1 cellular context compared by ENCODE assay signal in genomic region chr2:53785378-53785777, GRCh38.
TF ChIP-seq lines count a peak whose summit lies in the region.

No MANE protein-coding gene starts in this region.

TF ChIP-seq in IMR-90, 13 proteins besides CTCF, POLR2A, EP300 and RAD21 (continued from another document):
- TF ChIP-seq MAFK (IDR thresholded peaks at IDR 0.05; ENCODE audit: low read depth, low read length) (no peak), CEBPB (IDR thresholded peaks at IDR 0.05; ENCODE audit: low read depth, low read length) (no peak), USF2 (IDR thresholded peaks at IDR 0.05; ENCODE audit: low read depth, low read length) (no peak), SMC3 (IDR thresholded peaks at IDR 0.05; ENCODE audit: low read depth, low read length) (no peak), BHLHE40 (IDR thresholded peaks at IDR 0.05; ENCODE audit: low read depth, low read length) (no peak), NFE2L2 (IDR thresholded peaks at IDR 0.05; ENCODE audit: low read depth, low read length) (no peak), CHD1 (IDR thresholded peaks at IDR 0.05; ENCODE audit: low read depth, low read length) (no peak), RCOR1 (IDR thresholded peaks at IDR 0.05; ENCODE audit: insufficient replicate concordance, low read length) (no peak), ELK1 (IDR thresholded peaks at IDR 0.05; ENCODE audit: borderline replicate concordance, low read depth, low read length) (no peak)
